In the genomic region with DNA sequence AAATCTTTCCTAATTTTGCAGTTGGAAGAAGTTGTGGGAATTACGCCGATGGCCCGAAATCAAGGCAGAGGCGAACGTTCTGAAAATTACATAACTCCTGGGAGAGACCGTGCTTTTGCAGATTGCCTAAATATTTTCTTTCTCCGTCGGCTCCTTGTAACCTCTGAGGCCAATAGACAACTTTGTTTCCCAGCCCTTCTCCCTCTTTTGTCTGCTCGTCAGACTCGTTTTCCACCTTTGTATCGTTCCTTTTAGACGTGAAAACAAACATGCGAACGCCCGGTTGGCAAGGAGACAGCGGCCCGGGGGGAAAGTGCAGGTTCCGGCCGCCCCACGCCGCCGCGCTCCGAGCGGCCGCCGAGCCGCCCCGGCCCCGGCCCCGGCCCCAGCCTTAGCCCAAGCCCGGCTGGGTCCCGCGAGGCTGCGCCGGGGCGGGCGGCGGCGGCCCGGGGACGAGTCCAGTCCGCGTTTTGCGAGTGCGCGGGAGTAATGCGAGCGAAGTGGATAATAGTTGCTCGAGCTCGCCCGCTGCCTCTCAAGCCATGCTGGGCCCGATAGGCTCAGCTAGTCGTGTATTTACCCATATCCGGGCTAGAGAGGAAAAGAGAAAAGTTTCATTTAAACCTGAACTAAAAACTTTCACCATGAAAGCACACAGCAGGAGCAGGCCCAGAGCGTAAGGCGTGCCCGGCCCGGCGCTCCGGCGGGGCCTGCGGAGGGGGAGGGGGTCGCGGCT, we compare ENCODE assay signal across 8 cellular contexts. TPM values are rescaled to one million over a fixed set of nuclear protein-coding genes. Genes with fewer than 3 reads are reported as not detected.
DNase-seq lines count a peak whose midpoint lies in the region; ATAC-seq and TF ChIP-seq lines count a peak whose summit lies in the region.

A gene (plus strand): TSS at position 538 of the 736 bp plus-strand sequence. CDS start 303 bp downstream, outside the sequence.

- peaks cover 25% of the 10 kb centered on the region for H3K79me2 ChIP-seq in OCI-LY1 (ENCODE audit: insufficient read depth, low read length)

- peaks cover 21% of the 10 kb centered on the region for H3K4me1 ChIP-seq in CD4-positive, alpha-beta memory T cell (ENCODE audit: insufficient read depth, low read length)
- H3K4me1 ChIP-seq in OCI-LY1 (ENCODE audit: insufficient read depth, low read length, severe bottlenecking): peaks cover 43% of the 10 kb centered on the region
- peaks cover 17 to 24% of the 10 kb centered on the region in 2 donors for H3K4me1 ChIP-seq in mucosa of rectum (ENCODE audit: control insufficient read depth in 2 of 2, insufficient read depth in 2 of 2, low read length in 2 of 2)

- H3K9ac ChIP-seq in OCI-LY1 (ENCODE audit: low read length) (peak within 1 kb of the TSS; percentile 96), mucosa of rectum (ENCODE audit: low read depth in 1 of 2, low read length in 2 of 2) (peak within 1 kb of the TSS; percentile 90 to 93)

- peak within 1 kb of the TSS; percentile 92 to 99 (median 96) for H3K4me3 Mint-ChIP-seq in CD4-positive, alpha-beta memory T cell

- no peaks in the 10 kb centered on the region for H3K9me3 ChIP-seq in CD4-positive, alpha-beta memory T cell (ENCODE audit: control insufficient read depth in 1 of 2, low read length in 2 of 2)
- H3K9me3 ChIP-seq in OCI-LY1 (ENCODE audit: low read length) (no peaks in the 10 kb centered on the region), mucosa of rectum (ENCODE audit: control insufficient read depth in 2 of 2, low read length in 2 of 2) (no peaks in the 10 kb centered on the region)

- H2AFZ ChIP-seq in OCI-LY1 (ENCODE audit: low read length): no peak within 1 kb of the TSS

- CTCF ChIA-PET in CD4-positive, alpha-beta memory T cell (lab: Charles Lee; ENCODE audit: partially characterized antibody): interaction anchor here (0.7 to 2.2 kb wide), 6 partner anchors 8 to 92 kb away, joined by 3 to 14 read pairs (median 4); no protein-coding TSS in a partner anchor

- H3K27me3 Mint-ChIP-seq in CD4-positive, alpha-beta memory T cell: no peaks in the 10 kb centered on the region

- peak; percentile 84 to 87 (median 86) for DNase-seq in CD4-positive, alpha-beta memory T cell
- peak; percentile 71 for DNase-seq in activated T-cell treated with anti-CD3 and anti-CD28 coated beads for 1 hour (ENCODE audit: low read depth)
- DNase-seq in epithelial cell of esophagus (ENCODE audit: low read depth): peak; percentile 84
- peak; percentile 44 to 65 for DNase-seq in stimulated activated CD8-positive, alpha-beta memory T cell treated with anti-CD3 and anti-CD28 coated beads, Interleukin-4, amount 100 ng/mL, for 4 hours (ENCODE audit: low read depth in 2 of 2, low spot score in 1 of 2)

- peak within 1 kb of the TSS; percentile 54 to 72 for H3K4me3 ChIP-seq in CD4-positive, alpha-beta memory T cell (ENCODE audit: low read length in 2 of 2)
- peak within 1 kb of the TSS; percentile 81 for H3K4me3 ChIP-seq in OCI-LY1 (ENCODE audit: low read depth, low read length, poor library complexity, severe bottlenecking)
- H3K4me3 ChIP-seq in epithelial cell of esophagus (ENCODE audit: low read length): peak within 1 kb of the TSS; percentile 61
- peak within 1 kb of the TSS; percentile 91 to 94 for H3K4me3 ChIP-seq in mucosa of rectum (ENCODE audit: low read length in 2 of 2)

- peak within 1 kb of the TSS; percentile 97 to 99 (median 99) for H3K27ac Mint-ChIP-seq in CD4-positive, alpha-beta memory T cell

- peaks cover 0 to 3% (median 0%) of the 10 kb centered on the region in 8 donors for H3K9me3 Mint-ChIP-seq in CD4-positive, alpha-beta memory T cell

- H3K4me1 Mint-ChIP-seq in CD4-positive, alpha-beta memory T cell: peaks cover 19 to 44% (median 30%) of the 10 kb centered on the region in 4 donors

- POLR2A ChIA-PET in CD4-positive, alpha-beta memory T cell (lab: Charles Lee; ENCODE audit: partially characterized antibody): interaction anchor here (1.0 to 5.9 kb wide), 14 partner anchors 8 to 1463 kb away, joined by 3 to 93 read pairs (median 6); a partner anchor contains a TSS

- no peaks in the 10 kb centered on the region for H3F3A ChIP-seq in OCI-LY1 (ENCODE audit: insufficient read depth, low read length)

- ATAC-seq in GM19372 (IDR thresholded peaks at IDR 0.05; ENCODE audit: low read depth, unreplicated experiment) (peak; percentile 39), HG03521 (IDR thresholded peaks at IDR 0.05; ENCODE audit: unreplicated experiment) (peak; percentile 46)

- TF ChIP-seq CTCF in OCI-LY1 (IDR thresholded peaks at IDR 0.05; ENCODE audit: low read length): no peak
- no peak for TF ChIP-seq CTCF in epithelial cell of esophagus (IDR thresholded peaks at IDR 0.05; ENCODE audit: insufficient read depth, low read depth, low read length, missing control alignments)

- H4K20me1 ChIP-seq in OCI-LY1 (ENCODE audit: insufficient read depth, low read length): no peaks in the 10 kb centered on the region

- peaks cover 0 to 17% of the 10 kb centered on the region in 2 donors for H3K36me3 Mint-ChIP-seq in CD4-positive, alpha-beta memory T cell

- H3K27me3 ChIP-seq in CD4-positive, alpha-beta memory T cell (ENCODE audit: insufficient read depth, low read length): no peaks in the 10 kb centered on the region
- H3K27me3 ChIP-seq in OCI-LY1 (ENCODE audit: insufficient read depth, low read length) (no peaks in the 10 kb centered on the region), mucosa of rectum (ENCODE audit: control insufficient read depth in 2 of 2, insufficient read depth in 2 of 2, low read length in 2 of 2) (no peaks in the 10 kb centered on the region)

- peak within 1 kb of the TSS; percentile 84 for H3K27ac ChIP-seq in CD4-positive, alpha-beta memory T cell (ENCODE audit: low read depth, low read length)
- peak within 1 kb of the TSS; percentile 92 for H3K27ac ChIP-seq in OCI-LY1 (ENCODE audit: low read depth, low read length, poor library complexity, severe bottlenecking)
- peak within 1 kb of the TSS; percentile 97 to 98 for H3K27ac ChIP-seq in mucosa of rectum (ENCODE audit: low read depth in 2 of 2, low read length in 2 of 2)

- intact Hi-C loops in CD4-positive, alpha-beta memory T cell (cut with micrococcal nuclease): loop anchor here (1.0 to 2.0 kb wide), 6 partner anchors 14 to 380 kb away; no protein-coding TSS in a partner anchor

- H3K4me2 ChIP-seq in OCI-LY1 (ENCODE audit: low read length): peak within 1 kb of the TSS; percentile 97

- H3K9me2 ChIP-seq in OCI-LY1 (ENCODE audit: low read depth, low read length): no peaks in the 10 kb centered on the region

- no peaks in the 10 kb centered on the region for H3K36me3 ChIP-seq in CD4-positive, alpha-beta memory T cell (ENCODE audit: insufficient read depth, low read length)
- H3K36me3 ChIP-seq in OCI-LY1 (ENCODE audit: insufficient read depth, low read length) (peaks cover 4% of the 10 kb centered on the region; the same call in 1 of the 2 replicates), mucosa of rectum (ENCODE audit: control insufficient read depth in 2 of 2, insufficient read depth in 2 of 2, low read length in 2 of 2) (no peaks in the 10 kb centered on the region)

RNA-seq across cellular contexts. Expression of the gene that starts here (rescaled TPM):
- total RNA-seq in CD4-positive, alpha-beta memory T cell: 100 to 1,000 TPM; 118 to 131 TPM
- 10 to 100 TPM in 1 of 2 donors, 1 to 10 TPM in 1; 5.4 to 26.5 TPM for polyA plus RNA-seq in CD4-positive, alpha-beta memory T cell

Comparison
In these comparisons a context has a peak if more than half of its experiments do, and no peak if none do; other contexts are left out.
1. Peak in every context shown above with its lines: DNase-seq, ATAC-seq, H3K4me3 ChIP-seq and H3K27ac ChIP-seq.